In the genomic region with DNA sequence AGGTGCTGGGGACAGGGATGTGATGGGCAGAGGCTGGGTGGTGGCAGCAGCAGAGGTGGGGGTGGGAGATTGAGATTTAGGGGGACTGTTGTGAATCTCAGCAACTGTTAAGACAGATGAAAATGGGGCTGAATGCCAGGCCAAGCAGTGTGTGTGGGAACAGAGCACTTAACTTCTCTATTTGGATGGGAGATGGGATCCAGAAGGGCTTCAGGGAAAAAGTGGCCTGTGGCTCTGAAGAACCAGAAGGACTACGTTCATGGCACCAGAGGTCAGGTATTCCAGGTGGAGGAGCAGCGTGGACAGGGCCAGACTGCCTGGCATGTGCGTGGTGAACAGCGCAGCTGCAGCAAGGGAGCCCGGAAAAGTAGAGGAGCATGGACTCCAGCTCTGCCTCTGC, we compare ENCODE assay signal across 28 cellular contexts.
"Had no signal": no experiment of that assay in that cellular context is flagged by ENCODE, and none has a peak within 500 bp of the region (broad histone marks: within the 10 kb centered on the region; RNA-seq: fewer than 3 reads in every experiment).

No MANE protein-coding gene starts in this region.

- H3K36me3 Mint-ChIP-seq: natural killer cell treated with Interleukin-12 subunit alpha and Interleukin-12 subunit beta and Interleukin-15 and Interleukin-18, amount 100 ng/mL, for 72 hours; stimulated activated effector memory CD8-positive, alpha-beta T cell treated with anti-CD3 and anti-CD28 coated beads, Interleukin-12 subunit alpha, Interleukin-12 subunit beta, amount 100 ng/mL, for 72 hours had no signal

- ATAC-seq: natural killer cell treated with Interleukin-12 subunit alpha and Interleukin-12 subunit beta and Interleukin-15 and Interleukin-18, amount 100 ng/mL, for 72 hours; psoas muscle; right cardiac atrium; right lobe of liver; stimulated activated effector memory CD8-positive, alpha-beta T cell treated with anti-CD3 and anti-CD28 coated beads, Interleukin-12 subunit alpha, Interleukin-12 subunit beta, amount 100 ng/mL, for 72 hours; stimulated activated naive B cell treated with anti-CD40 and anti-IgM and Interleukin-4, amounts not matched to agents 10 μg/mL and 1 μg/mL and 100 μg/mL, for 72 hours had no signal

- H3K4me3 ChIP-seq: psoas muscle, right lobe of liver, sigmoid colon, stomach, thoracic aorta, thyroid gland, tibial nerve, upper lobe of left lung, vagina had no signal

- H3K27ac ChIP-seq: neutrophil, parathyroid adenoma, psoas muscle, right lobe of liver, sigmoid colon, stomach, thoracic aorta, thyroid gland, tibial nerve, vagina had no signal

- H3K27ac Mint-ChIP-seq: natural killer cell treated with Interleukin-12 subunit alpha and Interleukin-12 subunit beta and Interleukin-15 and Interleukin-18, amount 100 ng/mL, for 72 hours; progenitor cell of endocrine pancreas; stimulated activated effector memory CD8-positive, alpha-beta T cell treated with anti-CD3 and anti-CD28 coated beads, Interleukin-12 subunit alpha, Interleukin-12 subunit beta, amount 100 ng/mL, for 72 hours; stimulated activated naive B cell treated with anti-CD40 and anti-IgM and Interleukin-4, amounts not matched to agents 10 μg/mL and 1 μg/mL and 100 μg/mL, for 72 hours; stimulated activated naive CD8-positive, alpha-beta T cell treated with anti-CD3 and anti-CD28 coated beads, Interleukin-15, Interleukin-2, amounts not matched to agents 100 ng/mL and 50 ng/mL, for 24 hours had no signal

- H3K9me3 ChIP-seq: neutrophil, psoas muscle, right lobe of liver, sigmoid colon, stomach, thoracic aorta, thyroid gland, tibial nerve, upper lobe of left lung, vagina had no signal

- H3K4me3 Mint-ChIP-seq: natural killer cell treated with Interleukin-12 subunit alpha and Interleukin-12 subunit beta and Interleukin-15 and Interleukin-18, amount 100 ng/mL, for 72 hours; nephron progenitor cell; neural crest cell; stimulated activated effector memory CD8-positive, alpha-beta T cell treated with anti-CD3 and anti-CD28 coated beads, Interleukin-12 subunit alpha, Interleukin-12 subunit beta, amount 100 ng/mL, for 72 hours; stimulated activated naive B cell treated with anti-CD40 and anti-IgM and Interleukin-4, amounts not matched to agents 10 μg/mL and 1 μg/mL and 100 μg/mL, for 72 hours; stimulated activated naive CD8-positive, alpha-beta T cell treated with anti-CD3 and anti-CD28 coated beads, Interleukin-15, Interleukin-2, amounts not matched to agents 100 ng/mL and 50 ng/mL, for 24 hours had no signal

- DNase-seq: nephron progenitor cell; posterior cingulate gyrus; psoas muscle; right cardiac atrium; right lobe of liver; sigmoid colon; small intestine; stimulated activated CD4-positive, alpha-beta T cell treated with anti-CD3 and anti-CD28 coated beads, Interleukin-15, amount 100 ng/mL, for 24 hours; stimulated activated CD4-positive, alpha-beta T cell treated with anti-CD3 and anti-CD28 coated beads, Interleukin-2, amount 100 ng/mL, for 24 hours; stimulated activated CD4-positive, alpha-beta T cell treated with anti-CD3 and anti-CD28 coated beads, Interleukin-2, amount 100 ng/mL, for 48 hours; stimulated activated CD4-positive, alpha-beta T cell treated with anti-CD3 and anti-CD28 coated beads, Interleukin-4, amount 100 ng/mL, for 24 hours; stimulated activated naive B cell treated with anti-CD40 and anti-IgM and Interleukin-4, amounts not matched to agents 10 μg/mL and 1 μg/mL and 100 μg/mL, for 72 hours; stimulated activated naive CD4-positive, alpha-beta T cell treated with Interleukin-2 at 50 U/mL for 16 hours; stomach; thyroid gland; trophoblast cell; upper lobe of left lung had no signal

- FAIRE-seq: small intestine, urothelium cell line had no signal

- H3K36me3 ChIP-seq: neutrophil, right lobe of liver, sigmoid colon, stomach, thoracic aorta, thyroid gland, tibial nerve, upper lobe of left lung, vagina had no signal

- H3K4me1 ChIP-seq: parathyroid adenoma, psoas muscle had no signal

- H3K9me3 Mint-ChIP-seq: natural killer cell treated with Interleukin-12 subunit alpha and Interleukin-12 subunit beta and Interleukin-15 and Interleukin-18, amount 100 ng/mL, for 72 hours; nephron progenitor cell; neural crest cell; stimulated activated effector memory CD8-positive, alpha-beta T cell treated with anti-CD3 and anti-CD28 coated beads, Interleukin-12 subunit alpha, Interleukin-12 subunit beta, amount 100 ng/mL, for 72 hours; stimulated activated naive B cell treated with anti-CD40 and anti-IgM and Interleukin-4, amounts not matched to agents 10 μg/mL and 1 μg/mL and 100 μg/mL, for 72 hours; stimulated activated naive CD8-positive, alpha-beta T cell treated with anti-CD3 and anti-CD28 coated beads, Interleukin-15, Interleukin-2, amounts not matched to agents 100 ng/mL and 50 ng/mL, for 24 hours had no signal

- H3K27me3 ChIP-seq: right lobe of liver, thyroid gland, upper lobe of left lung, vagina had no signal
